In genomic region chr5:128551476-128551875, GRCh38 we compare ENCODE assay signal across 22 cellular contexts. TPM values are rescaled to one million over a fixed set of nuclear protein-coding genes. Genes with fewer than 3 reads are reported as not detected.
DNase-seq lines count a peak whose midpoint lies in the region; ATAC-seq and TF ChIP-seq lines count a peak whose summit lies in the region.
"Had no signal": no experiment of that assay in that cellular context is flagged by ENCODE, and none has a peak within 500 bp of the region (broad histone marks: within the 10 kb centered on the region; RNA-seq: fewer than 3 reads in every experiment).

No MANE protein-coding gene starts in this region.

- H3K9me3 ChIP-seq in prostate gland = no peaks in the 10 kb centered on the region

- H3K79me2 ChIP-seq in GM23338 (replicated peaks; ENCODE audit: insufficient read depth) = no peaks in the 10 kb centered on the region

- no peak for TF ChIP-seq POLR2A in prostate gland (IDR thresholded peaks at IDR 0.05)

- H3K4me3 Mint-ChIP-seq in natural killer cell treated with Interleukin-12 subunit alpha and Interleukin-12 subunit beta and Interleukin-15 and Interleukin-18, amount 100 ng/mL, for 72 hours = no peak overlapping the region
- H3K4me3 Mint-ChIP-seq in GM23338 = no peak overlapping the region
- H3K4me3 Mint-ChIP-seq: CD8-positive, alpha-beta T cell had no signal

- TF ChIP-seq CTCF in astrocyte of the spinal cord (IDR thresholded peaks at IDR 0.05; ENCODE audit: low read depth, low read length) (no peak), prostate gland (IDR thresholded peaks at IDR 0.05) (no peak), GM23338 (conservative IDR thresholded peaks at IDR 0.05; ENCODE audit: low read depth in 2 of 2) (no peak)

- H3K27me3 ChIP-seq in prostate gland (replicated peaks; ENCODE audit: insufficient read depth) (no peaks in the 10 kb centered on the region), GM23338 (ENCODE audit: insufficient read depth) (no peaks in the 10 kb centered on the region)
- H3K27me3 ChIP-seq: BLaER1 treated with 17β-estradiol and CSF1 and Interleukin-3, amounts not matched to agents 10 nM and 100 nM had no signal

- H3K27ac ChIP-seq in prostate gland = no peak overlapping the region
- H3K27ac ChIP-seq in GM23338 (ENCODE audit: low read depth) = no peak overlapping the region
- H3K27ac ChIP-seq: A549; BLaER1 treated with 17β-estradiol and CSF1 and Interleukin-3, amounts not matched to agents 10 nM and 100 nM; SK-N-MC had no signal

- H3K4me1 Mint-ChIP-seq in natural killer cell treated with Interleukin-12 subunit alpha and Interleukin-12 subunit beta and Interleukin-15 and Interleukin-18, amount 100 ng/mL, for 72 hours (ENCODE audit: low read depth in 2 of 2) = no peaks in the 10 kb centered on the region
- H3K4me1 Mint-ChIP-seq in GM23338 = peaks cover 8% of the 10 kb centered on the region; the same call in 2 of the 3 replicates

- intact Hi-C loops in prostate gland (cut with DNase I) = no loop called here

- H3K36me3 ChIP-seq in prostate gland (no peaks in the 10 kb centered on the region), GM23338 (ENCODE audit: insufficient read depth) (no peaks in the 10 kb centered on the region)
- H3K36me3 ChIP-seq: BLaER1 treated with 17β-estradiol and CSF1 and Interleukin-3, amounts not matched to agents 10 nM and 100 nM; HAP-1 had no signal

- WGBS in prostate gland = 47% methylated on average over 1 of the region's 1 CpG

- no peak overlapping the region for H3K27ac Mint-ChIP-seq in natural killer cell treated with Interleukin-12 subunit alpha and Interleukin-12 subunit beta and Interleukin-15 and Interleukin-18, amount 100 ng/mL, for 72 hours
- H3K27ac Mint-ChIP-seq in GM23338 = no peak overlapping the region
- H3K27ac Mint-ChIP-seq: CD8-positive, alpha-beta T cell had no signal

- no peaks in the 10 kb centered on the region for H4K20me1 ChIP-seq in GM23338 (replicated peaks; ENCODE audit: insufficient read depth)
- H4K20me1 ChIP-seq: BLaER1 treated with 17β-estradiol and CSF1 and Interleukin-3, amounts not matched to agents 10 nM and 100 nM had no signal

- DNase-seq in Daoy (ENCODE audit: low read depth) (peak; percentile 32), HT1080 (ENCODE audit: low read depth) (peak; percentile 64), astrocyte of the spinal cord (ENCODE audit: low read depth, low spot score) (peak; percentile 22), myocyte (ENCODE audit: low read depth) (peak; percentile 62), prostate gland (ENCODE audit: low spot score) (no peak), GM23338 (ENCODE audit: low spot score) (no peak)
- DNase-seq in natural killer cell treated with Interleukin-12 subunit alpha and Interleukin-12 subunit beta and Interleukin-15 and Interleukin-18, amount 100 ng/mL, for 72 hours (ENCODE audit: low spot score) = no peak
- DNase-seq: Calu3; CD8-positive, alpha-beta T cell; KBM-7; NCI-H1417; NCI-H187; NCI-H2107; NCI-H226; NCI-H524; NCI-H82; OCI-M1; SHP77 had no signal

- no peaks in the 10 kb centered on the region for H3K9me2 ChIP-seq in GM23338 (ENCODE audit: insufficient read depth)

- H3K4me3 ChIP-seq in astrocyte of the spinal cord (ENCODE audit: low read depth, low read length) (no peak overlapping the region), prostate gland (no peak overlapping the region), GM23338 (no peak overlapping the region)
- H3K4me3 ChIP-seq: A549; BLaER1 treated with 17β-estradiol and CSF1 and Interleukin-3, amounts not matched to agents 10 nM and 100 nM; HAP-1; SK-N-MC had no signal

- no peaks in the 10 kb centered on the region for H3K27me3 Mint-ChIP-seq in natural killer cell treated with Interleukin-12 subunit alpha and Interleukin-12 subunit beta and Interleukin-15 and Interleukin-18, amount 100 ng/mL, for 72 hours
- no peaks in the 10 kb centered on the region for H3K27me3 Mint-ChIP-seq in GM23338 (ENCODE audit: insufficient read depth, low read depth, poor library complexity)

- no peaks in the 10 kb centered on the region for H3F3A ChIP-seq in GM23338 (replicated peaks; ENCODE audit: low read depth)

- in situ Hi-C loops in astrocyte of the spinal cord (cut with HindIII; ENCODE audit: low sequenced_read_pairs) = no loop called here

- H3K36me3 Mint-ChIP-seq in natural killer cell treated with Interleukin-12 subunit alpha and Interleukin-12 subunit beta and Interleukin-15 and Interleukin-18, amount 100 ng/mL, for 72 hours = peaks cover 17% of the 10 kb centered on the region
- peaks cover 11% of the 10 kb centered on the region; the same call in 2 of the 3 replicates for H3K36me3 Mint-ChIP-seq in GM23338 (ENCODE audit: low read depth)
- H3K36me3 Mint-ChIP-seq: CD8-positive, alpha-beta T cell had no signal

- peaks cover 18% of the 10 kb centered on the region for H3K9me3 Mint-ChIP-seq in natural killer cell treated with Interleukin-12 subunit alpha and Interleukin-12 subunit beta and Interleukin-15 and Interleukin-18, amount 100 ng/mL, for 72 hours
- peaks cover 25% of the 10 kb centered on the region for H3K9me3 Mint-ChIP-seq in GM23338

- no peak for ATAC-seq in natural killer cell treated with Interleukin-12 subunit alpha and Interleukin-12 subunit beta and Interleukin-15 and Interleukin-18, amount 100 ng/mL, for 72 hours
- no peak for ATAC-seq in GM23338
- ATAC-seq: A549; CD8-positive, alpha-beta T cell had no signal

- H3K4me2 ChIP-seq in GM23338 = no peak overlapping the region
- H3K4me2 ChIP-seq: A549; BLaER1 treated with 17β-estradiol and CSF1 and Interleukin-3, amounts not matched to agents 10 nM and 100 nM had no signal

- H2AFZ ChIP-seq in GM23338 = no peak overlapping the region

- H3K4me1 ChIP-seq in prostate gland (replicated peaks) (no peaks in the 10 kb centered on the region), GM23338 (ENCODE audit: insufficient read depth) (no peaks in the 10 kb centered on the region)
- H3K4me1 ChIP-seq: A549; BLaER1 treated with 17β-estradiol and CSF1 and Interleukin-3, amounts not matched to agents 10 nM and 100 nM; HAP-1 had no signal

TF ChIP-seq in GM23338, 12 proteins besides CTCF, POLR2A, EP300 and RAD21 (continues in another document):
- no peak for TF ChIP-seq EZH2 (IDR thresholded peaks at IDR 0.05; ENCODE audit: low read depth, unreplicated experiment)

RNA-seq across cellular contexts. Expression of gene FBN2, which starts 13.4 kb away (rescaled TPM):
- total RNA-seq in Daoy (2014; rRNA removed; shearing (Covaris generic)) = 18.7 and 19.1 TPM in 2 replicates
- 12.8 and 14.0 TPM in 2 replicates for total RNA-seq in HT1080 (2014; rRNA removed; shearing (Covaris generic))
- 2.2 and 3.3 TPM in 2 replicates for polyA plus RNA-seq in HT1080 (2015; cell fraction: cytosol; rRNA removed)
- polyA plus RNA-seq in HT1080 (2015; cell fraction: nucleus; rRNA removed) = 37.9 and 42.0 TPM in 2 replicates
- 3.9 and 4.2 TPM in 2 replicates for total RNA-seq in myocyte
- polyA plus RNA-seq in myocyte (2012) = 4.4 TPM
- 1 to 10 TPM in 1 of 2 donors, under 1 TPM in 1; 0.82 to 6.6 TPM for total RNA-seq in prostate gland
- not detected for total RNA-seq in natural killer cell treated with Interleukin-12 subunit alpha and Interleukin-12 subunit beta and Interleukin-15 and Interleukin-18, amount 100 ng/mL, for 72 hours
- 13.6 and 18.4 TPM in 2 replicates for total RNA-seq in GM23338 (2014; rRNA removed; shearing (Covaris generic))
- 2.6 and 2.8 TPM in 2 replicates for polyA plus RNA-seq in GM23338 (2016; fragmentation: Nextera tagmentation; extraction: Ambion mirVana)
- total RNA-seq: CD8-positive, alpha-beta T cell had no signal

Comparison
In these comparisons a context has a peak if more than half of its experiments do, and no peak if none do; other contexts are left out.
1. DNase-seq: peak in Daoy (single experiment), HT1080 (single experiment), astrocyte of the spinal cord (single experiment) and myocyte (single experiment); none in prostate gland (single experiment), natural killer cell treated with Interleukin-12 subunit alpha and Interleukin-12 subunit beta and Interleukin-15 and Interleukin-18, amount 100 ng/mL, for 72 hours (single experiment) and GM23338 (single experiment).